Comparison of ENCODE assay signal across 8 cellular contexts in the genomic region with DNA sequence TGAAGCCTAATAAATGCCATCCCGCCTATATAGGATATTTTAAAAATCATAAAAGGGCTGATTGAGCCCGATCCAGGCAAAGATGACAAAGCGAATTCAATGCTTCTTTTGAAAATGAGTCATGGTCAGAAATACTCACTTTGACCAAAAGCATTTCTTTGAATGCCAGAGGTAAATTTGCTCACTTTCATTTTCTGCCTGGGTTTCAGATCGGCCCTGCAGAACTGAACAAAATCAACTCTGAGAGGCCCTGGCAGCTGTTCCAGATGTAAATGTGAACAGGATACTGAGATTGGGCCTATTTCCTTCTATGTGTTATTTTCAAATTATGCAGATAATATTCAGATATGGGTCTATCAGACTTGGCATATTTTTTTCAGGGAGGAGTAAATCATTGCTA.
DNase-seq lines count a peak whose midpoint lies in the region; ATAC-seq lines count a peak whose summit lies in the region.

No MANE protein-coding gene starts in this region.

- peak; percentile 75 for DNase-seq in GM03348 (ENCODE audit: low spot score)
- peak; percentile 25 to 35 for DNase-seq in dermis microvascular lymphatic vessel endothelial cell (ENCODE audit: low read depth in 2 of 2)
- no peak for DNase-seq in ecto neural progenitor cell (ENCODE audit: low spot score)
- DNase-seq in amniotic stem cell (lab: John Stamatoyannopoulos, UW): no peak
- no peak for DNase-seq in activated CD4-positive, CD25-positive, alpha-beta regulatory T cell (lab: John Stamatoyannopoulos, UW)

- H3K27ac ChIP-seq in stomach smooth muscle (ENCODE audit: low read length): peak overlapping the region; percentile 49

- peak overlapping the region; percentile 10 to 40 for H3K4me3 ChIP-seq in stomach smooth muscle (ENCODE audit: low read length in 2 of 2)

- ATAC-seq in GM21381 (IDR thresholded peaks at IDR 0.05; ENCODE audit: unreplicated experiment) (peak; percentile 98), HG03521 (IDR thresholded peaks at IDR 0.05; ENCODE audit: unreplicated experiment) (peak; percentile 94)

- H3K9ac ChIP-seq in stomach smooth muscle (ENCODE audit: low read length in 2 of 2): peak overlapping the region in 1 of 2 donors; percentile 13

- no peaks in the 10 kb centered on the region for H3K9me3 ChIP-seq in stomach smooth muscle (ENCODE audit: control insufficient read depth in 2 of 2, low read length in 2 of 2)

- H3K4me1 ChIP-seq in stomach smooth muscle (ENCODE audit: control insufficient read depth, insufficient read depth, low read length): peaks cover 6% of the 10 kb centered on the region

- no peaks in the 10 kb centered on the region for H3K36me3 ChIP-seq in stomach smooth muscle (ENCODE audit: control insufficient read depth in 2 of 2, insufficient read depth in 2 of 2, low read length in 2 of 2)

- no peaks in the 10 kb centered on the region for H3K27me3 ChIP-seq in stomach smooth muscle (ENCODE audit: control insufficient read depth in 1 of 2, insufficient read depth in 2 of 2, low read length in 2 of 2)

Comparison
In these comparisons a context has a peak if more than half of its experiments do, and no peak if none do; other contexts are left out.
1. DNase-seq: peak in GM03348 (single experiment) and dermis microvascular lymphatic vessel endothelial cell (2 of 2); none in ecto neural progenitor cell (single experiment), amniotic stem cell (single experiment) and activated CD4-positive, CD25-positive, alpha-beta regulatory T cell (0 of 4).